Comparison of ENCODE assay signal across 8 cellular contexts in genomic region chr1:148037850-148038461, GRCh38.
A peak's percentile ranks its signal among the peaks of the same experiment; 100 is the strongest.
DNase-seq lines count a peak whose midpoint lies in the region; ATAC-seq and TF ChIP-seq lines count a peak whose summit lies in the region.
"Not testable (repeated sequence)": the region's sequence is repeated elsewhere in the genome, so short reads cannot be mapped to it uniquely, and the experiment has no call there.

No MANE protein-coding gene starts in this region.

- H3K27me3 ChIP-seq in HAP-1 (ENCODE audit: low read depth); left ventricle myocardium inferior (ENCODE audit: low read depth); upper lobe of right lung: not testable (repeated sequence)

- not testable (repeated sequence) for H3K27ac ChIP-seq in left ventricle myocardium inferior (replicated peaks); upper lobe of right lung

- H3K36me3 Mint-ChIP-seq in activated B cell treated with CpG ODN at 0.5 μM for 24 hours (ENCODE audit: low read depth); MCF 10A (ENCODE audit: insufficient read depth, unreplicated experiment): not testable (repeated sequence)

- H3K9me3 Mint-ChIP-seq in activated B cell treated with CpG ODN at 0.5 μM for 24 hours; MCF 10A (ENCODE audit: unreplicated experiment): not testable (repeated sequence)

- not testable (repeated sequence) for H3K36me3 ChIP-seq in HAP-1 (replicated peaks); left ventricle myocardium inferior; upper lobe of right lung

- in situ Hi-C loops in HAP-1 (cut with MboI; ENCODE audit: low sequenced_read_pairs), result not testable (repeated sequence)

- H3K4me3 Mint-ChIP-seq in activated B cell treated with CpG ODN at 0.5 μM for 24 hours (peak overlapping the region; percentile 86), MCF 10A (ENCODE audit: unreplicated experiment) (peak overlapping the region; percentile 74)

- CTCF ChIA-PET in activated B cell treated with CpG ODN at 0.5 μM for 24 hours (lab: Charles Lee); MCF 10A (lab: Yijun Ruan, JAX): not testable (repeated sequence)

- H3K4me3 ChIP-seq in HAP-1 (peak overlapping the region; percentile 13; the same call in 1 of the 2 replicates), left ventricle myocardium inferior (peak overlapping the region; percentile 57)
- not testable (repeated sequence) for H3K4me3 ChIP-seq in upper lobe of right lung

- peak; percentile 5 for ATAC-seq in GM18520 (IDR thresholded peaks at IDR 0.05; ENCODE audit: unreplicated experiment)
- peak; percentile 5 for ATAC-seq in HG03521 (IDR thresholded peaks at IDR 0.05; ENCODE audit: unreplicated experiment)
- peak; percentile 0 for ATAC-seq in activated B cell treated with CpG ODN at 0.5 μM for 24 hours (ENCODE audit: low read depth)
- ATAC-seq in omental fat pad (ENCODE audit: low FRiP score), result peak; percentile 22
- ATAC-seq in upper lobe of right lung, result peak; percentile 23

- intact Hi-C loops in activated B cell treated with CpG ODN at 0.5 μM for 24 hours (cut with micrococcal nuclease), result loop anchor here (10.0 kb wide), 1 partner anchor 297 kb away; no protein-coding TSS in a partner anchor
- intact Hi-C loops in MCF 10A (cut with micrococcal nuclease); left ventricle myocardium inferior (cut with micrococcal nuclease); upper lobe of right lung (cut with DNase I): not testable (repeated sequence)

- not testable (repeated sequence) for H3K4me1 ChIP-seq in HAP-1, left ventricle myocardium inferior, upper lobe of right lung

- not testable (repeated sequence) for H3K9me3 ChIP-seq in HAP-1; left ventricle myocardium inferior (replicated peaks); upper lobe of right lung

- H3K27ac Mint-ChIP-seq in activated B cell treated with CpG ODN at 0.5 μM for 24 hours, result peak overlapping the region; percentile 98
- H3K27ac Mint-ChIP-seq in MCF 10A (ENCODE audit: low read depth, unreplicated experiment), result peak overlapping the region; percentile 98

- DNase-seq in HAP-1 (ENCODE audit: low spot score in 2 of 2), result peak in 1 of 2 experiments; percentile 17
- not testable (repeated sequence) for DNase-seq in activated B cell treated with CpG ODN at 0.5 μM for 24 hours; MCF 10A (ENCODE audit: unreplicated experiment); left ventricle myocardium inferior; omental fat pad (ENCODE audit: low spot score); upper lobe of right lung

- H3K4me1 Mint-ChIP-seq in activated B cell treated with CpG ODN at 0.5 μM for 24 hours; MCF 10A (ENCODE audit: insufficient read depth, unreplicated experiment): not testable (repeated sequence)

- POLR2A ChIA-PET in activated B cell treated with CpG ODN at 0.5 μM for 24 hours (lab: Charles Lee), result interaction anchor here (0.9 to 2.5 kb wide), 10 partner anchors 23 to 1986 kb away, joined by 3 to 21 read pairs (median 6); no protein-coding TSS in a partner anchor
- POLR2A ChIA-PET in MCF 10A (lab: Yijun Ruan, JAX), result not testable (repeated sequence)

- H3K27me3 Mint-ChIP-seq in activated B cell treated with CpG ODN at 0.5 μM for 24 hours; MCF 10A (ENCODE audit: insufficient read depth, unreplicated experiment): not testable (repeated sequence)

- not testable (repeated sequence) for TF ChIP-seq CTCF in activated B cell treated with CpG ODN at 0.5 μM for 24 hours (IDR thresholded peaks at IDR 0.05); MCF 10A (IDR thresholded peaks at IDR 0.05; ENCODE audit: unreplicated experiment); left ventricle myocardium inferior (IDR thresholded peaks at IDR 0.05; ENCODE audit: borderline replicate concordance); omental fat pad (IDR thresholded peaks at IDR 0.05); upper lobe of right lung (IDR thresholded peaks at IDR 0.05)

- not testable (repeated sequence) for BruUV-seq in MCF 10A (replicated peaks; lab: Mats Ljungman, UMichigan)
